ENCODE assay signal across 8 cellular contexts in genomic region chr7:43647314-43647691, GRCh38.
DNase-seq lines count a peak whose midpoint lies in the region; ATAC-seq, FAIRE-seq and TF ChIP-seq lines count a peak whose summit lies in the region.

No MANE protein-coding gene starts in this region.

- H3K36me3 ChIP-seq in DND-41 (ENCODE audit: insufficient read depth, low read length), result peaks cover 61% of the 10 kb centered on the region
- peaks cover 54% of the 10 kb centered on the region for H3K36me3 ChIP-seq in PC-9 (ENCODE audit: low read depth)
- peaks cover 0 to 2% of the 10 kb centered on the region in 2 experiments for H3K36me3 ChIP-seq in endothelial cell of umbilical vein (ENCODE audit: control insufficient read depth in 2 of 2, extremely low read depth in 1 of 2, insufficient read depth in 2 of 2, low read length in 2 of 2)
- peaks cover 11% of the 10 kb centered on the region for H3K36me3 ChIP-seq in osteoblast (ENCODE audit: insufficient read depth, low read length)

- FAIRE-seq in endothelial cell of umbilical vein (lab: Jason Lieb, UNC), result no peak
- FAIRE-seq in GM12891 (lab: Jason Lieb, UNC), result no peak

- no peak for ATAC-seq in DND-41 (ENCODE audit: insufficient read depth, low read depth)
- ATAC-seq in HG02938 (IDR thresholded peaks at IDR 0.05; ENCODE audit: unreplicated experiment), result no peak
- ATAC-seq in GM21619 (IDR thresholded peaks at IDR 0.05; ENCODE audit: unreplicated experiment), result no peak

- no TSS peak for BruUV-seq in PC-9 (replicated peaks; lab: Mats Ljungman, UMichigan)
- BruUV-seq in endothelial cell of umbilical vein (replicated peaks; lab: Mats Ljungman, UMichigan), result TSS peak; percentile 66

- H3K4me2 ChIP-seq in DND-41 (ENCODE audit: insufficient read depth, low read length) (peak overlapping the region; percentile 56), PC-9 (peak overlapping the region; percentile 66), endothelial cell of umbilical vein (ENCODE audit: insufficient read depth, low read length) (peak overlapping the region; percentile 90), osteoblast (ENCODE audit: insufficient read depth, low read length) (peak overlapping the region; percentile 77)

- intact Hi-C loops in PC-9 (cut with micrococcal nuclease; ENCODE audit: unreplicated experiment) (loop anchor here (5.0 kb wide), 2 partner anchors 55 to 190 kb away; no protein-coding TSS in a partner anchor), endothelial cell of umbilical vein (cut with micrococcal nuclease) (loop anchor here (1.0 kb wide), 4 partner anchors 22 to 64 kb away; partner anchors contain the start of gene STK17A)

- H3F3A ChIP-seq in PC-9 (ENCODE audit: insufficient read depth, low read depth), result peaks cover 56% of the 10 kb centered on the region

- H3K79me2 ChIP-seq in DND-41 (ENCODE audit: insufficient read depth, low read length) (peaks cover 51% of the 10 kb centered on the region), PC-9 (ENCODE audit: low read depth) (peaks cover 64% of the 10 kb centered on the region), endothelial cell of umbilical vein (ENCODE audit: control insufficient read depth, insufficient read depth, low read length) (peaks cover 28% of the 10 kb centered on the region), osteoblast (ENCODE audit: insufficient read depth, low read length) (peaks cover 16% of the 10 kb centered on the region)

- CTCF ChIA-PET in PC-9 (lab: Charles Lee) (interaction anchor here (1.3 kb wide), 2 partner anchors 52 to 64 kb away, joined by 9 to 18 read pairs; partner anchors contain the start of gene STK17A), endothelial cell of umbilical vein (lab: Charles Lee) (interaction anchor here (0.8 to 9.3 kb wide), 8 partner anchors 9 to 192 kb away, joined by 3 to 130 read pairs (median 5); partner anchors contain the start of gene STK17A)

- H4K20me1 ChIP-seq in DND-41 (ENCODE audit: insufficient read depth, low read length) (peaks cover 79% of the 10 kb centered on the region), PC-9 (ENCODE audit: insufficient read depth) (no peaks in the 10 kb centered on the region), endothelial cell of umbilical vein (replicated peaks; ENCODE audit: control insufficient read depth, extremely low read depth, insufficient read depth, low read length) (no peaks in the 10 kb centered on the region), osteoblast (ENCODE audit: insufficient read depth, low read length) (no peaks in the 10 kb centered on the region)

- H3K9me2 ChIP-seq in PC-9 (ENCODE audit: insufficient read depth), result no peaks in the 10 kb centered on the region

- H3K27ac ChIP-seq in DND-41 (ENCODE audit: low read length) (peak overlapping the region; percentile 67), PC-9 (peak overlapping the region; percentile 98), endothelial cell of umbilical vein (ENCODE audit: insufficient read depth, low read depth, low read length) (peak overlapping the region; percentile 97), osteoblast (ENCODE audit: low read depth, low read length) (peak overlapping the region; percentile 97)

- H3K4me3 ChIP-seq in DND-41 (ENCODE audit: low read depth in 1 of 2, low read length in 2 of 2), result peak overlapping the region in 1 of 2 experiments; percentile 13; a peak in 1 of 4 replicates
- H3K4me3 ChIP-seq in PC-9, result peak overlapping the region; percentile 12; the same call in 1 of the 2 replicates
- H3K4me3 ChIP-seq in endothelial cell of umbilical vein (replicated peaks in 1 of 3; ENCODE audit: insufficient read depth in 1 of 3, low read depth in 1 of 3, low read length in 3 of 3), result peak overlapping the region in 1 of 3 experiments; percentile 52
- peak overlapping the region; percentile 42 for H3K4me3 ChIP-seq in osteoblast (ENCODE audit: insufficient read depth, low read length)

- TF ChIP-seq POLR2A in endothelial cell of umbilical vein (IDR thresholded peaks at IDR 0.05; ENCODE audit: low read depth, low read length) (peak; percentile 37), GM12891 (IDR thresholded peaks at IDR 0.05; ENCODE audit: low read depth, low read length) (no peak)

- POLR2A ChIA-PET in PC-9 (lab: Charles Lee; ENCODE audit: unreplicated experiment) (interaction anchor here (1.3 kb wide), 1 partner anchor 65 kb away, joined by 8 read pairs; the partner anchor contains the start of gene STK17A), endothelial cell of umbilical vein (lab: Charles Lee) (interaction anchor here (0.9 to 4.9 kb wide), 5 partner anchors 7 to 65 kb away, joined by 5 to 50 read pairs (median 9); partner anchors contain the start of gene STK17A)

- no peak for TF ChIP-seq CTCF in DND-41 (IDR thresholded peaks at IDR 0.05; ENCODE audit: borderline replicate concordance, extremely low read depth, low read length, poor library complexity, severe bottlenecking)
- no peak for TF ChIP-seq CTCF in PC-9 (conservative IDR thresholded peaks at IDR 0.05)
- no peak for TF ChIP-seq CTCF in endothelial cell of umbilical vein (IDR thresholded peaks at IDR 0.05; ENCODE audit: extremely low read depth in 1 of 2, insufficient read depth in 1 of 2, low read depth in 1 of 2, low read length in 2 of 2)
- TF ChIP-seq CTCF in osteoblast (IDR thresholded peaks at IDR 0.05; ENCODE audit: extremely low read depth, low read depth, low read length), result no peak

- H3K9me3 ChIP-seq in DND-41 (ENCODE audit: insufficient read depth, low read length, severe bottlenecking) (no peaks in the 10 kb centered on the region), PC-9 (ENCODE audit: insufficient read depth, low read depth) (no peaks in the 10 kb centered on the region), endothelial cell of umbilical vein (replicated peaks; ENCODE audit: control insufficient read depth, insufficient read depth, low read length) (no peaks in the 10 kb centered on the region), osteoblast (ENCODE audit: low read depth, low read length) (no peaks in the 10 kb centered on the region)

- peak overlapping the region; percentile 25; the same call in 1 of the 2 replicates for H3K9ac ChIP-seq in DND-41 (ENCODE audit: low read depth, low read length)
- peak overlapping the region; percentile 88 for H3K9ac ChIP-seq in endothelial cell of umbilical vein (replicated peaks; ENCODE audit: extremely low read depth, insufficient read depth, low read length)

- dilution Hi-C loops in endothelial cell of umbilical vein (cut with MboI; ENCODE audit: extremely low pct_ligation_motif_present, low sequenced_read_pairs), result no loop called here

- no peak overlapping the region for H2AFZ ChIP-seq in DND-41 (ENCODE audit: low read depth, low read length)
- no peak overlapping the region for H2AFZ ChIP-seq in PC-9
- no peak overlapping the region for H2AFZ ChIP-seq in endothelial cell of umbilical vein (ENCODE audit: low read depth, low read length)
- H2AFZ ChIP-seq in osteoblast (ENCODE audit: low read length), result no peak overlapping the region

- H3K27me3 ChIP-seq in DND-41 (ENCODE audit: insufficient read depth, low read length, poor library complexity) (no peaks in the 10 kb centered on the region), PC-9 (ENCODE audit: insufficient read depth, low read depth) (no peaks in the 10 kb centered on the region), endothelial cell of umbilical vein (ENCODE audit: control insufficient read depth in 2 of 2, insufficient read depth in 2 of 2, low read length in 2 of 2) (no peaks in the 10 kb centered on the region), osteoblast (ENCODE audit: insufficient read depth, low read length) (no peaks in the 10 kb centered on the region)

- H3K4me1 ChIP-seq in DND-41 (ENCODE audit: insufficient read depth, low read length), result peaks cover 60% of the 10 kb centered on the region
- H3K4me1 ChIP-seq in PC-9 (replicated peaks; ENCODE audit: insufficient read depth), result peaks cover 69% of the 10 kb centered on the region
- peaks cover 72% of the 10 kb centered on the region for H3K4me1 ChIP-seq in endothelial cell of umbilical vein (ENCODE audit: control insufficient read depth, extremely low read depth, insufficient read depth, low read length)
- peaks cover 68% of the 10 kb centered on the region for H3K4me1 ChIP-seq in osteoblast (ENCODE audit: insufficient read depth, low read length)

- DNase-seq in DND-41, result no peak
- DNase-seq in PC-9, result no peak
- peak; percentile 98 for DNase-seq in endothelial cell of umbilical vein (ENCODE audit: low read depth, low spot score)
- DNase-seq in osteoblast (ENCODE audit: insufficient read length, low spot score, missing footprints), result no peak
- DNase-seq in GM12891 (ENCODE audit: insufficient read length, low spot score), result no peak
- no peak for DNase-seq in OCI-M1 (lab: John Stamatoyannopoulos, UW)

- H3K9me1 ChIP-seq in endothelial cell of umbilical vein (replicated peaks; ENCODE audit: control insufficient read depth, extremely low read depth, insufficient read depth, low read length), result no peaks in the 10 kb centered on the region

TF ChIP-seq in endothelial cell of umbilical vein, 7 proteins besides CTCF, POLR2A, EP300 and RAD21 (continues in another document):
- TF ChIP-seq FOS (IDR thresholded peaks at IDR 0.05; ENCODE audit: borderline replicate concordance, insufficient read depth, low read length) (peak; percentile 47), MYC (IDR thresholded peaks at IDR 0.05; ENCODE audit: low read depth, low read length) (no peak), GATA2 (IDR thresholded peaks at IDR 0.05; ENCODE audit: insufficient read depth, insufficient read length, low read depth, low read length) (peak; percentile 91), POLR2AphosphoS5 (IDR thresholded peaks at IDR 0.05; ENCODE audit: insufficient read depth, low read depth, low read length) (peak; percentile 26), EZH2 (IDR thresholded peaks at IDR 0.05; ENCODE audit: borderline replicate concordance, low read depth, low read length, severe bottlenecking) (no peak), MAX (IDR thresholded peaks at IDR 0.05; ENCODE audit: insufficient read depth, insufficient read length) (no peak)

TF ChIP-seq in GM12891, 5 proteins besides CTCF, POLR2A, EP300 and RAD21:
- TF ChIP-seq TAF1 (IDR thresholded peaks at IDR 0.05; ENCODE audit: low read depth, low read length) (no peak), POU2F2 (IDR thresholded peaks at IDR 0.05; ENCODE audit: low read depth, low read length) (no peak), SPI1 (IDR thresholded peaks at IDR 0.05; ENCODE audit: low read depth, low read length) (no peak), PAX5 (IDR thresholded peaks at IDR 0.05; ENCODE audit: insufficient read depth, low read length, severe bottlenecking) (no peak), POLR2AphosphoS5 (IDR thresholded peaks at IDR 0.05; ENCODE audit: low read depth, low read length) (no peak)
